In genomic region chr7:148993193-148993592, GRCh38 we compare ENCODE assay signal across 35 cellular contexts.
"Had no signal": no experiment of that assay in that cellular context is flagged by ENCODE, and none has a peak within 500 bp of the region (broad histone marks: within the 10 kb centered on the region; RNA-seq: fewer than 3 reads in every experiment).

No MANE protein-coding gene starts in this region.

- H3K27ac Mint-ChIP-seq: activated B cell treated with CpG ODN at 0.5 μM for 24 hours; activated CD8-positive, alpha-beta memory T cell treated with anti-CD3 and anti-CD28 coated beads, Interleukin-2, amount 10 ng/mL, durations not matched to agents 7 days and 5 days; activated CD8-positive, alpha-beta T cell treated with anti-CD3 and anti-CD28 coated beads, Interleukin-2, amount 10 ng/mL, durations not matched to agents 7 days and 5 days; activated naive CD4-positive, alpha-beta T cell treated with anti-CD3 and anti-CD28 coated beads, Interleukin-2, amount 10 ng/mL, durations not matched to agents 7 days and 5 days; activated naive CD4-positive, alpha-beta T cell treated with anti-CD3 and anti-CD28 coated beads, Interleukin-2, amount 50 U/mL, for 72 hours; activated T-cell treated with anti-CD3 and anti-CD28 coated beads, Interleukin-2, amount 50 U/mL, for 24 hours; activated T-cell treated with anti-CD3 and anti-CD28 coated beads, Interleukin-2, amount 50 U/mL, for 72 hours; brain; T-helper 17 cell; T-helper 2 cell treated with Interferon-gamma antibody and Interleukin-4, amounts not matched to agents 5 μg/mL and 100 μg/mL, for 36 hours had no signal

- ATAC-seq: activated CD4-positive, CD25-positive, alpha-beta regulatory T cell treated with anti-CD3 and anti-CD28 coated beads, Interleukin-2, amount 50 U/mL, for 24 hours; activated CD8-positive, alpha-beta memory T cell treated with anti-CD3 and anti-CD28 coated beads, Interleukin-2, amount 10 ng/mL, durations not matched to agents 7 days and 5 days; activated CD8-positive, alpha-beta T cell treated with anti-CD3 and anti-CD28 coated beads, Interleukin-2, amount 10 ng/mL, durations not matched to agents 7 days and 5 days; foreskin keratinocyte; gastrocnemius medialis; heart left ventricle; T-helper 17 cell had no signal

- H3K36me3 Mint-ChIP-seq: activated CD8-positive, alpha-beta memory T cell treated with anti-CD3 and anti-CD28 coated beads, Interleukin-2, amount 10 ng/mL, durations not matched to agents 7 days and 5 days; activated naive CD4-positive, alpha-beta T cell treated with anti-CD3 and anti-CD28 coated beads, Interleukin-2, amount 10 ng/mL, durations not matched to agents 7 days and 5 days; activated naive CD4-positive, alpha-beta T cell treated with anti-CD3 and anti-CD28 coated beads, Interleukin-2, amount 50 U/mL, for 72 hours; brain had no signal

- H3K27me3 Mint-ChIP-seq: activated B cell treated with CpG ODN at 0.5 μM for 24 hours; activated T-cell treated with anti-CD3 and anti-CD28 coated beads, Interleukin-2, amount 50 U/mL, for 24 hours; T-helper 17 cell had no signal

- H3K9me3 Mint-ChIP-seq: activated B cell treated with CpG ODN at 0.5 μM for 24 hours; activated naive CD4-positive, alpha-beta T cell treated with anti-CD3 and anti-CD28 coated beads, Interleukin-2, amount 10 ng/mL, durations not matched to agents 7 days and 5 days; activated naive CD4-positive, alpha-beta T cell treated with anti-CD3 and anti-CD28 coated beads, Interleukin-2, amount 50 U/mL, for 72 hours; activated T-cell treated with anti-CD3 and anti-CD28 coated beads, Interleukin-2, amount 50 U/mL, for 24 hours; activated T-cell treated with anti-CD3 and anti-CD28 coated beads, Interleukin-2, amount 50 U/mL, for 72 hours; T-helper 2 cell treated with Interferon-gamma antibody and Interleukin-4, amounts not matched to agents 5 μg/mL and 100 μg/mL, for 36 hours had no signal

- H3K27me3 ChIP-seq: adrenal gland, ascending aorta, breast epithelium, cardiac muscle cell, colonic mucosa, foreskin keratinocyte, gastrocnemius medialis, heart left ventricle had no signal

- H3K4me1 ChIP-seq: adrenal gland, breast epithelium, colonic mucosa, foreskin keratinocyte had no signal

- H3K4me3 Mint-ChIP-seq: activated B cell treated with CpG ODN at 0.5 μM for 24 hours; activated CD8-positive, alpha-beta memory T cell treated with anti-CD3 and anti-CD28 coated beads, Interleukin-2, amount 10 ng/mL, durations not matched to agents 7 days and 5 days; activated CD8-positive, alpha-beta T cell treated with anti-CD3 and anti-CD28 coated beads, Interleukin-2, amount 10 ng/mL, durations not matched to agents 7 days and 5 days; activated naive CD4-positive, alpha-beta T cell treated with anti-CD3 and anti-CD28 coated beads, Interleukin-2, amount 10 ng/mL, durations not matched to agents 7 days and 5 days; activated T-cell treated with anti-CD3 and anti-CD28 coated beads, Interleukin-2, amount 50 U/mL, for 24 hours; activated T-cell treated with anti-CD3 and anti-CD28 coated beads, Interleukin-2, amount 50 U/mL, for 72 hours; brain; T-helper 17 cell; T-helper 2 cell treated with Interferon-gamma antibody and Interleukin-4, amounts not matched to agents 5 μg/mL and 100 μg/mL, for 36 hours had no signal

- H3K9me3 ChIP-seq: adrenal gland, ascending aorta, breast epithelium, colonic mucosa, esophagus muscularis mucosa, gastrocnemius medialis, heart left ventricle had no signal

- DNase-seq: activated B cell treated with CpG ODN at 0.5 μM for 24 hours; activated CD4-positive, alpha-beta T cell treated with anti-CD3 and anti-CD28 coated beads for 48 hours; activated CD4-positive, alpha-beta T cell treated with anti-CD3 and anti-CD28 coated beads, Interleukin-2, amount 50 U/mL, for 1 hour; activated CD4-positive, alpha-beta T cell treated with anti-CD3 and anti-CD28 coated beads, Interleukin-2, amount 50 U/mL, for 48 hours; activated CD8-positive, alpha-beta memory T cell treated with anti-CD3 and anti-CD28 coated beads, Interleukin-2, amount 10 ng/mL, durations not matched to agents 7 days and 5 days; activated CD8-positive, alpha-beta memory T cell treated with anti-CD3 and anti-CD28 coated beads, Interleukin-2, amount 50 U/mL, for 4 hours; activated CD8-positive, alpha-beta T cell treated with anti-CD3 and anti-CD28 coated beads, Interleukin-2, amount 10 ng/mL, durations not matched to agents 7 days and 5 days; activated gamma-delta T cell; activated naive CD4-positive, alpha-beta T cell; activated naive CD4-positive, alpha-beta T cell treated with anti-CD3 and anti-CD28 coated beads, Interleukin-2, amount 10 ng/mL, durations not matched to agents 7 days and 5 days; activated T-cell treated with anti-CD3 and anti-CD28 coated beads for 4 hours; activated T-cell treated with anti-CD3 and anti-CD28 coated beads, Interleukin-2, amount 50 U/mL, for 24 hours; activated T-cell treated with anti-CD3 and anti-CD28 coated beads, Interleukin-2, amount 50 U/mL, for 72 hours; adrenal gland; central memory CD4-positive, alpha-beta T cell; cerebellar nuclear complex; colonic mucosa; effector CD8-positive, alpha-beta T cell; erythroblast; foreskin keratinocyte; gastrocnemius medialis; glutamatergic neuron; heart left ventricle; T-helper 1 cell; T-helper 17 cell; T1000; WERI-Rb-1 had no signal

- H3K4me3 ChIP-seq: adrenal gland, ascending aorta, breast epithelium, cardiac muscle cell, colonic mucosa, esophagus muscularis mucosa, gastrocnemius medialis, heart left ventricle had no signal

- H3K27ac ChIP-seq: adrenal gland, ascending aorta, breast epithelium, cardiac muscle cell, colonic mucosa, esophagus muscularis mucosa, foreskin keratinocyte, gastrocnemius medialis, heart left ventricle, WERI-Rb-1 had no signal

- H3K36me3 ChIP-seq: adrenal gland, ascending aorta, breast epithelium, cardiac muscle cell, colonic mucosa, esophagus muscularis mucosa, gastrocnemius medialis, heart left ventricle, WERI-Rb-1 had no signal
